Comparison of ENCODE assay signal across 8 cellular contexts in genomic region chr11:4626207-4627105, GRCh38. TPM values are rescaled to one million over a fixed set of nuclear protein-coding genes. Genes with fewer than 3 reads are reported as not detected.
DNase-seq lines count a peak whose midpoint lies in the region; ATAC-seq and TF ChIP-seq lines count a peak whose summit lies in the region.

No MANE protein-coding gene starts in this region.

- H3K27ac Mint-ChIP-seq in stimulated activated naive CD8-positive, alpha-beta T cell treated with anti-CD3 and anti-CD28 coated beads, Interleukin-15, amount 100 ng/mL, for 72 hours, result no peak overlapping the region

- 35 to 41% methylated on average over 15 of the region's 15 CpGs for WGBS in body of pancreas, 2 donors

- H3K4me1 ChIP-seq in RWPE2 (ENCODE audit: insufficient read depth, poor library complexity, severe bottlenecking), result no peaks in the 10 kb centered on the region
- H3K4me1 ChIP-seq in body of pancreas, result no peaks in the 10 kb centered on the region

- H3K4me1 Mint-ChIP-seq in stimulated activated naive CD8-positive, alpha-beta T cell treated with anti-CD3 and anti-CD28 coated beads, Interleukin-15, amount 100 ng/mL, for 72 hours, result no peaks in the 10 kb centered on the region

- H3K4me3 ChIP-seq in RWPE2 (ENCODE audit: severe bottlenecking), result no peak overlapping the region
- no peak overlapping the region for H3K4me3 ChIP-seq in body of pancreas

- DNase-seq in CMK (ENCODE audit: low read depth) (peak; percentile 27), GM20000 (ENCODE audit: low spot score) (peak; percentile 25), NCI-H1048 (lab: John Stamatoyannopoulos, UW) (peak; percentile 57), RWPE2 (ENCODE audit: low spot score) (no peak), body of pancreas (peak; percentile 27 to 47 (median 32)), left colon (peak; percentile 47 to 77)
- peak; percentile 53 to 61 for DNase-seq in stimulated activated naive CD8-positive, alpha-beta T cell treated with anti-CD3 and anti-CD28 coated beads, Interleukin-15, amount 100 ng/mL, for 72 hours

- H3K36me3 ChIP-seq in RWPE2 (ENCODE audit: low read depth) (no peaks in the 10 kb centered on the region), body of pancreas (replicated peaks in 1 of 2; ENCODE audit: insufficient read depth in 1 of 2, low read depth in 2 of 2) (no peaks in the 10 kb centered on the region)

- H3K27me3 ChIP-seq in RWPE2 (ENCODE audit: insufficient read depth, poor library complexity, severe bottlenecking) (no peaks in the 10 kb centered on the region), body of pancreas (no peaks in the 10 kb centered on the region)

- H3K27me3 Mint-ChIP-seq in stimulated activated naive CD8-positive, alpha-beta T cell treated with anti-CD3 and anti-CD28 coated beads, Interleukin-15, amount 100 ng/mL, for 72 hours, result peaks cover 42% of the 10 kb centered on the region

- TF ChIP-seq POLR2A in body of pancreas (IDR thresholded peaks at IDR 0.05), result no peak

- intact Hi-C loops in body of pancreas (cut with DNase I) (no loop called here), left colon (cut with DNase I, micrococcal nuclease) (loop anchor here in 1 of 2 donors (5.0 kb wide), 1 partner anchor 376 kb away; no protein-coding TSS in a partner anchor)

- ATAC-seq in RWPE2 (ENCODE audit: low read depth) (peak; percentile 90), body of pancreas (no peak), left colon (peak; percentile 87), HG02610 (IDR thresholded peaks at IDR 0.05; ENCODE audit: unreplicated experiment) (no peak)
- peak; percentile 80 for ATAC-seq in stimulated activated naive CD8-positive, alpha-beta T cell treated with anti-CD3 and anti-CD28 coated beads, Interleukin-15, amount 100 ng/mL, for 72 hours

- TF ChIP-seq CTCF in GM20000 (IDR thresholded peaks at IDR 0.05; ENCODE audit: extremely low read depth, missing control alignments), result peak; percentile 27
- TF ChIP-seq CTCF in RWPE2 (IDR thresholded peaks at IDR 0.05; ENCODE audit: poor library complexity, severe bottlenecking), result peak; percentile 69
- peak in 6 of 7 experiments; percentile 19 to 38 (median 24) for TF ChIP-seq CTCF in body of pancreas (IDR thresholded peaks at IDR 0.05)

- H3K9me3 ChIP-seq in RWPE2 (ENCODE audit: severe bottlenecking), result no peaks in the 10 kb centered on the region
- H3K9me3 ChIP-seq in body of pancreas, result peaks cover 0 to 9% (median 0%) of the 10 kb centered on the region in 3 donors

- H3K27ac ChIP-seq in RWPE2 (ENCODE audit: poor library complexity, severe bottlenecking), result no peak overlapping the region
- H3K27ac ChIP-seq in body of pancreas, result no peak overlapping the region

- H3K4me3 Mint-ChIP-seq in stimulated activated naive CD8-positive, alpha-beta T cell treated with anti-CD3 and anti-CD28 coated beads, Interleukin-15, amount 100 ng/mL, for 72 hours, result no peak overlapping the region

- peaks cover 6 to 12% of the 10 kb centered on the region in 2 donors for H3K9me3 Mint-ChIP-seq in stimulated activated naive CD8-positive, alpha-beta T cell treated with anti-CD3 and anti-CD28 coated beads, Interleukin-15, amount 100 ng/mL, for 72 hours

RNA-seq across cellular contexts. Expression of gene OR51D1, which starts 10.8 kb away (rescaled TPM):
- total RNA-seq in body of pancreas, result not detected
- not detected for total RNA-seq in left colon

RNA-seq across cellular contexts. Expression of gene OR51E1, which starts 17.3 kb away (rescaled TPM):
- total RNA-seq in body of pancreas (not detected), left colon (1 to 10 TPM in 1 of 2 donors, under 1 TPM in 1; 0.64 to 1.3 TPM)

RNA-seq across cellular contexts. Expression of gene TRIM68, which starts 18.4 kb away (rescaled TPM):
- total RNA-seq in body of pancreas (10 to 100 TPM in 1 of 2 donors, 1 to 10 TPM in 1; 9.1 to 15.2 TPM), left colon (10 to 100 TPM; 17.6 to 18.6 TPM)

RNA-seq across cellular contexts. Expression of gene OR52I1, which starts 32.6 kb away (rescaled TPM):
- total RNA-seq in body of pancreas, result not detected
- total RNA-seq in left colon, result not detected

RNA-seq across cellular contexts. Expression of gene OR52I2, which starts 44.9 kb away (rescaled TPM):
- total RNA-seq in body of pancreas, result not detected
- total RNA-seq in left colon, result not detected

Comparison
In these comparisons a context has a peak if more than half of its experiments do, and no peak if none do; other contexts are left out.
1. ATAC-seq: peak in RWPE2 (single experiment), left colon (single experiment) and stimulated activated naive CD8-positive, alpha-beta T cell treated with anti-CD3 and anti-CD28 coated beads, Interleukin-15, amount 100 ng/mL, for 72 hours (single experiment); none in body of pancreas (single experiment) and HG02610 (single experiment).
2. Peak in every context shown above with its lines, with median percentiles within 50 percentile points of each other: CTCF ChIP-seq.